In genomic region chr9:1051286-1052118, GRCh38 we compare ENCODE assay signal across 8 cellular contexts. TPM values are rescaled to one million over a fixed set of nuclear protein-coding genes. Genes with fewer than 3 reads are reported as not detected.
DNase-seq lines count a peak whose midpoint lies in the region; ATAC-seq and TF ChIP-seq lines count a peak whose summit lies in the region.

No MANE protein-coding gene starts in this region.

- H3K4me3 ChIP-seq in adipocyte (ENCODE audit: low read length), result peak overlapping the region; percentile 72
- peak overlapping the region; percentile 57 to 95 (median 73) for H3K4me3 ChIP-seq in subcutaneous abdominal adipose tissue (ENCODE audit: low read depth in 1 of 5, low read length in 5 of 5)
- peak overlapping the region in 1 of 2 donors; percentile 47 for H3K4me3 ChIP-seq in gastroesophageal sphincter
- H3K4me3 ChIP-seq in CD8-positive, alpha-beta T cell (ENCODE audit: low read depth, low read length), result no peak overlapping the region

- peak; percentile 46 for ATAC-seq in HG02885 (IDR thresholded peaks at IDR 0.05; ENCODE audit: poor library complexity, unreplicated experiment)
- ATAC-seq in gastroesophageal sphincter, result no peak
- ATAC-seq in HG03280 (IDR thresholded peaks at IDR 0.05; ENCODE audit: unreplicated experiment), result no peak
- no peak for ATAC-seq in CD8-positive, alpha-beta T cell

- H3K27ac ChIP-seq in layer of hippocampus (ENCODE audit: low read depth, low read length) (peak overlapping the region; percentile 78), subcutaneous abdominal adipose tissue (ENCODE audit: low read depth, low read length) (peak overlapping the region; percentile 95), gastroesophageal sphincter (peak overlapping the region in 1 of 4 donors; percentile 3)
- H3K27ac ChIP-seq in CD8-positive, alpha-beta T cell (ENCODE audit: low read depth, low read length), result no peak overlapping the region

- H3K27me3 ChIP-seq in adipocyte (replicated peaks; ENCODE audit: control insufficient read depth, insufficient read depth, low read length) (no peaks in the 10 kb centered on the region), layer of hippocampus (ENCODE audit: control insufficient read depth, insufficient read depth, low read length) (peaks cover 22% of the 10 kb centered on the region), subcutaneous abdominal adipose tissue (ENCODE audit: control insufficient read depth in 5 of 5, insufficient read depth in 4 of 5, low read length in 5 of 5) (peaks cover 0 to 36% (median 30%) of the 10 kb centered on the region in 5 donors), gastroesophageal sphincter (peaks cover 100% of the 10 kb centered on the region)
- peaks cover 47% of the 10 kb centered on the region for H3K27me3 ChIP-seq in CD8-positive, alpha-beta T cell (ENCODE audit: insufficient read depth, low read length)

- POLR2A ChIA-PET in CD8-positive, alpha-beta T cell (lab: Charles Lee), result no interaction called here

- peak overlapping the region; percentile 72 for H3K9ac ChIP-seq in adipocyte (ENCODE audit: low read length)
- peak overlapping the region; percentile 45 to 89 (median 77) for H3K9ac ChIP-seq in subcutaneous abdominal adipose tissue (ENCODE audit: low read length in 5 of 5)

- H3K36me3 ChIP-seq in adipocyte (ENCODE audit: control insufficient read depth, insufficient read depth, low read length, severe bottlenecking), result no peaks in the 10 kb centered on the region
- H3K36me3 ChIP-seq in subcutaneous abdominal adipose tissue (ENCODE audit: control insufficient read depth in 5 of 5, insufficient read depth in 5 of 5, low read length in 5 of 5), result peaks cover 0 to 6% (median 3%) of the 10 kb centered on the region in 5 donors
- H3K36me3 ChIP-seq in gastroesophageal sphincter, result no peaks in the 10 kb centered on the region
- H3K36me3 ChIP-seq in CD8-positive, alpha-beta T cell (ENCODE audit: insufficient read depth, low read length), result no peaks in the 10 kb centered on the region

- CTCF ChIA-PET in CD8-positive, alpha-beta T cell (lab: Charles Lee), result interaction anchor here (1.2 kb wide), 1 partner anchor 9 kb away, joined by 3 read pairs; no protein-coding TSS in a partner anchor

- H3K9me3 ChIP-seq in adipocyte (ENCODE audit: control insufficient read depth, low read length) (no peaks in the 10 kb centered on the region), subcutaneous abdominal adipose tissue (ENCODE audit: control insufficient read depth in 5 of 5, low read length in 5 of 5) (no peaks in the 10 kb centered on the region), gastroesophageal sphincter (no peaks in the 10 kb centered on the region)
- H3K9me3 ChIP-seq in CD8-positive, alpha-beta T cell (ENCODE audit: low read length), result no peaks in the 10 kb centered on the region

- peaks cover 77% of the 10 kb centered on the region for H3K27me3 Mint-ChIP-seq in CD8-positive, alpha-beta T cell (ENCODE audit: low read depth)

- TF ChIP-seq CTCF in gastroesophageal sphincter (IDR thresholded peaks at IDR 0.05), result peak in 2 of 4 experiments; percentile 3 to 24
- TF ChIP-seq CTCF in CD8-positive, alpha-beta T cell (IDR thresholded peaks at IDR 0.05), result no peak

- no peak for TF ChIP-seq POLR2A in gastroesophageal sphincter (IDR thresholded peaks at IDR 0.05)

- no peaks in the 10 kb centered on the region for H3K36me3 Mint-ChIP-seq in CD8-positive, alpha-beta T cell

- intact Hi-C loops in CD8-positive, alpha-beta T cell (cut with DNase I, micrococcal nuclease), result no loop called here

- DNase-seq in DMS53 (lab: John Stamatoyannopoulos, UW) (peak; percentile 79), adipocyte (ENCODE audit: low read depth) (no peak)
- DNase-seq in CD8-positive, alpha-beta T cell, result no peak

- H3K4me1 ChIP-seq in adipocyte (ENCODE audit: control insufficient read depth, insufficient read depth, low read length) (peaks cover 37% of the 10 kb centered on the region), subcutaneous abdominal adipose tissue (ENCODE audit: control insufficient read depth in 5 of 5, insufficient read depth in 5 of 5, low read length in 5 of 5) (peaks cover 10 to 69% (median 60%) of the 10 kb centered on the region in 5 donors), gastroesophageal sphincter (peaks cover 0 to 67% (median 29%) of the 10 kb centered on the region in 3 donors)
- H3K4me1 ChIP-seq in CD8-positive, alpha-beta T cell (ENCODE audit: insufficient read depth, low read length), result peaks cover 43% of the 10 kb centered on the region

- WGBS in gastroesophageal sphincter (ENCODE audit: low coverage in 1 of 2), 2 donors, result 53 to 55% methylated on average over 6 to 10 of the region's 88 CpGs

- H3K4me3 Mint-ChIP-seq in CD8-positive, alpha-beta T cell, result no peak overlapping the region

- no peak for TF ChIP-seq EP300 in gastroesophageal sphincter (IDR thresholded peaks at IDR 0.05)

- H3K27ac Mint-ChIP-seq in CD8-positive, alpha-beta T cell, result no peak overlapping the region

- peaks cover 48% of the 10 kb centered on the region for H3K4me1 Mint-ChIP-seq in CD8-positive, alpha-beta T cell (ENCODE audit: low read depth)

- peaks cover 8% of the 10 kb centered on the region for H3K9me3 Mint-ChIP-seq in CD8-positive, alpha-beta T cell

RNA-seq across cellular contexts. Expression of gene DMRT2, which starts 1.3 kb away (rescaled TPM):
- 1 to 10 TPM in 1 of 4 donors, under 1 TPM in 2, not detected in 1; 0.58 to 1.6 (median 0.62) TPM for total RNA-seq in gastroesophageal sphincter
- not detected for total RNA-seq in CD8-positive, alpha-beta T cell
